Comparison of ENCODE assay signal across 14 cellular contexts in the genomic region with DNA sequence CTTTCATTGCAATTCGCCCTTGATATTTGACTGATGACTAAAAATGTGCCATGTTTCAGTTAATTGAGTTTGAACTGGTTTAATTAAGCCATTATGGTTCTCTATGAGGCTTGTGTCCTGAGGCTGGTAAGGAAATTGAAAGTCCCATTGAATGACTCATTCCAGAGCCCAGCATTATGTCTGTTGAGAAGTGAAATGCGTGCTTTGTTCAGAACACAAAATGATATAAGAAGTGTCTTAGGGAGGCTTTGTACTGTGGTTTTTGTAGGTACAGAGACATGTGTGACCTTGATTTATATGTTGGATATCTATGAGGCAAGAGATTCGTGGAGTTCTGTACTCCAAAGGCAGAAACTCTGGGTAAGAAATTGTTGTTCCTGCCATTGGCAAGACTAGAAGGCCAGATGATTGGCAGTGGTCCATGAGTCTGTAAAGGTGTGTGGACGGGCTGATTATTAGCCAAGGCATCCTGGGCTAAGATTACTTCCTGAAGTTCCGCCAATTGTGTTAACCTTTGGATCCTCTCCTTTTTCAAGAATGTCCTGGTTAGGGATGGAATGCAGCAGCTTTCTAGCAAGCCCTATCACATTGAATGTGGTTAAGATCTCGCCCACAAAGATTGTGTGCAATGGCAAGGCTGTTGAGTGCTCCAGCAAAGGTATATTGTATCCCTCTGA.
DNase-seq lines count a peak whose midpoint lies in the region; ATAC-seq, FAIRE-seq and TF ChIP-seq lines count a peak whose summit lies in the region.
"Had no signal": no experiment of that assay in that cellular context is flagged by ENCODE, and none has a peak within 500 bp of the region (broad histone marks: within the 10 kb centered on the region; RNA-seq: fewer than 3 reads in every experiment).

No MANE protein-coding gene starts in this region.

- WGBS in small intestine, 3 donors, result 22 to 60% (median 33%) methylated on average over 6 of the region's 6 CpGs

- no peaks in the 10 kb centered on the region for H3K36me3 ChIP-seq in small intestine (ENCODE audit: control insufficient read depth in 2 of 2, insufficient read depth in 2 of 2, low read length in 2 of 2)

- H3K27me3 ChIP-seq in small intestine (ENCODE audit: control insufficient read depth in 2 of 2, insufficient read depth in 2 of 2, low read length in 2 of 2), result no peaks in the 10 kb centered on the region

- ATAC-seq in GM18873 (IDR thresholded peaks at IDR 0.05; ENCODE audit: low FRiP score, unreplicated experiment), result no peak

- no peaks in the 10 kb centered on the region for H3K9me3 ChIP-seq in small intestine (ENCODE audit: control insufficient read depth, low read depth)

- DNase-seq in HPDE6-E6E7 (ENCODE audit: extremely low spot score) (peak; percentile 53), amniotic epithelial cell (ENCODE audit: low read depth) (peak; percentile 14), foreskin fibroblast (peak; percentile 28 to 66), small intestine (peak; percentile 82), GM19239 (ENCODE audit: insufficient read length, low spot score) (no peak)
- no peak for DNase-seq in activated CD4-positive, CD25-positive, alpha-beta regulatory T cell treated with anti-CD3 and anti-CD28 coated beads, Interleukin-2, amount 50 U/mL, for 72 hours
- DNase-seq: activated T-cell treated with anti-CD3 and anti-CD28 coated beads for 4 hours, C1 segment of cervical spinal cord, Kasumi-1, naive B cell, NCI-H187 treated with DMSO at 0.1 percent for 48 hours, NCI-H524 treated with DMSO at 0.1 percent for 48 hours had no signal

- no peak overlapping the region for H3K27ac ChIP-seq in small intestine (ENCODE audit: low read depth in 1 of 2, low read length in 1 of 2)

- no peaks in the 10 kb centered on the region for H3K4me1 ChIP-seq in small intestine (ENCODE audit: control insufficient read depth in 2 of 2, insufficient read depth in 1 of 2, low read depth in 1 of 2, low read length in 1 of 2)

- H3K4me3 ChIP-seq in foreskin fibroblast (ENCODE audit: low read depth in 1 of 2, low read length in 2 of 2) (no peak overlapping the region), small intestine (ENCODE audit: low read depth in 1 of 2, low read length in 2 of 2) (no peak overlapping the region)

- no peak for TF ChIP-seq CTCF in foreskin fibroblast (IDR thresholded peaks at IDR 0.05; ENCODE audit: low read depth, low read length)

- FAIRE-seq in small intestine (lab: Jason Lieb, UNC) (no peak), GM19239 (lab: Jason Lieb, UNC) (no peak)
- FAIRE-seq: GM12891 had no signal

Comparison
In these comparisons a context has a peak if more than half of its experiments do, and no peak if none do; other contexts are left out.
1. DNase-seq: peak in HPDE6-E6E7 (single experiment), amniotic epithelial cell (single experiment), foreskin fibroblast (2 of 2) and small intestine (single experiment); none in activated CD4-positive, CD25-positive, alpha-beta regulatory T cell treated with anti-CD3 and anti-CD28 coated beads, Interleukin-2, amount 50 U/mL, for 72 hours (single experiment) and GM19239 (single experiment).